In the genomic region with DNA sequence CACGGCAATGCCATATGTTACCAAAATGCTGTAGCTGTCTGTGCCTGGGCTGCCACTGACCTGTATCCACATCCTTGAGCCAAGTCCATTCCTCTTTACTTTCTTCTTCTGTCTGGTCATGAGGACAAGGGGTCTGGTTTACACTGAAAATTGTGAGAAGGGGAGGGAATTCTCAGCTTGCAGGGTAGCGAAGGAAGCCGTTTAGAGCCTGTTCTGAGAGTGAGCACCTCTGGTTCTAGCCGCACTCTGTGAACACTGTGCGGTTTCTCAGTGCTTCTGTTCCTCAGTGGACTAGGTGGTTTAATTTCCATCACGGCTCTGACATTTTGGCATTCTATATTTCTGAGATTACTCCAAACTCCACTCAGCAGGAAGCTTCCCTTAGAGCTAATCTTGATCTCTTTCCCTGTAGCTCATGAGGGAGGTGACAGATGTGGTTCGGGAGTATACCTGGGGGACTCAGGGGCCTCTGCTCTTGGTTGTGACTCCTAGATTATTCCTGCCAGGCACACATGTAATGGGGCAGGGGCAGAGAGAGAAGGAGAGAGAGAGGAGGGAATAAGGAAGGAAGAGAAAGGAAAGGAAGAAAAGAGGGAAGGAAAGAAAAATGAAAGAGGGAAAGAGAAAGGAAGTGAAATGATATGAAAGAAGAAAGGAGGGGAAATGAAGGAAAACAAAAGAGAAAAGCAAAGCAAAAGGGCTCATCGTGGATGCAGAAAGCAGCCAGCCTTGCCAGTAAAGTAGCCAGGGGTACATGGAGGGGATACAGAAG, we compare ENCODE assay signal across 1 cellular context.
TF ChIP-seq lines count a peak whose summit lies in the region.

No MANE protein-coding gene starts in this region.

TF ChIP-seq in IMR-90, 13 proteins besides CTCF, POLR2A, EP300 and RAD21:
- TF ChIP-seq BHLHE40 (IDR thresholded peaks at IDR 0.05; ENCODE audit: low read depth, low read length) (no peak), RFX5 (IDR thresholded peaks at IDR 0.05; ENCODE audit: low read depth, low read length) (no peak), CHD1 (IDR thresholded peaks at IDR 0.05; ENCODE audit: low read depth, low read length) (no peak), SMC3 (IDR thresholded peaks at IDR 0.05; ENCODE audit: low read depth, low read length) (no peak), MXI1 (IDR thresholded peaks at IDR 0.05; ENCODE audit: borderline replicate concordance, low read depth, low read length) (no peak), FOS (IDR thresholded peaks at IDR 0.05; ENCODE audit: low read depth, low read length) (no peak), NFE2L2 (IDR thresholded peaks at IDR 0.05; ENCODE audit: low read depth, low read length) (no peak), CEBPB (IDR thresholded peaks at IDR 0.05; ENCODE audit: low read depth, low read length) (no peak), MAFK (IDR thresholded peaks at IDR 0.05; ENCODE audit: low read depth, low read length) (no peak), MAZ (IDR thresholded peaks at IDR 0.05; ENCODE audit: borderline replicate concordance, low read depth, low read length) (no peak), RCOR1 (IDR thresholded peaks at IDR 0.05; ENCODE audit: insufficient replicate concordance, low read length) (no peak)
- TF ChIP-seq, protein P1, sequence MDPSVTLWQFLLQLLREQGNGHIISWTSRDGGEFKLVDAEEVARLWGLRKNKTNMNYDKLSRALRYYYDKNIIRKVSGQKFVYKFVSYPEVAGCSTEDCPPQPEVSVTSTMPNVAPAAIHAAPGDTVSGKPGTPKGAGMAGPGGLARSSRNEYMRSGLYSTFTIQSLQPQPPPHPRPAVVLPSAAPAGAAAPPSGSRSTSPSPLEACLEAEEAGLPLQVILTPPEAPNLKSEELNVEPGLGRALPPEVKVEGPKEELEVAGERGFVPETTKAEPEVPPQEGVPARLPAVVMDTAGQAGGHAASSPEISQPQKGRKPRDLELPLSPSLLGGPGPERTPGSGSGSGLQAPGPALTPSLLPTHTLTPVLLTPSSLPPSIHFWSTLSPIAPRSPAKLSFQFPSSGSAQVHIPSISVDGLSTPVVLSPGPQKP (IDR thresholded peaks at IDR 0.05; ENCODE audit: borderline replicate concordance, low read depth, low read length) = no peak
- TF ChIP-seq, protein P2, sequence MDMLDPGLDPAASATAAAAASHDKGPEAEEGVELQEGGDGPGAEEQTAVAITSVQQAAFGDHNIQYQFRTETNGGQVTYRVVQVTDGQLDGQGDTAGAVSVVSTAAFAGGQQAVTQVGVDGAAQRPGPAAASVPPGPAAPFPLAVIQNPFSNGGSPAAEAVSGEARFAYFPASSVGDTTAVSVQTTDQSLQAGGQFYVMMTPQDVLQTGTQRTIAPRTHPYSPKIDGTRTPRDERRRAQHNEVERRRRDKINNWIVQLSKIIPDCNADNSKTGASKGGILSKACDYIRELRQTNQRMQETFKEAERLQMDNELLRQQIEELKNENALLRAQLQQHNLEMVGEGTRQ (IDR thresholded peaks at IDR 0.05; ENCODE audit: low read depth, low read length) = no peak
